ENCODE assay signal across 16 cellular contexts in genomic region chr12:114835031-114835430, GRCh38.
A peak's percentile ranks its signal among the peaks of the same experiment; 100 is the strongest.
DNase-seq lines count a peak whose midpoint lies in the region; ATAC-seq and TF ChIP-seq lines count a peak whose summit lies in the region.
"Had no signal": no experiment of that assay in that cellular context is flagged by ENCODE, and none has a peak within 500 bp of the region (broad histone marks: within the 10 kb centered on the region; RNA-seq: fewer than 3 reads in every experiment).

No MANE protein-coding gene starts in this region.

- H3K27ac ChIP-seq in AG04450 (ENCODE audit: low read depth, low read length): peak overlapping the region; percentile 85
- H3K27ac ChIP-seq: lower lobe of right lung had no signal

- CTCF ChIA-PET in AG04450 (lab: Charles Lee): no interaction called here

- POLR2A ChIA-PET in AG04450 (lab: Yijun Ruan, JAX): interaction anchor here (0.5 to 1.5 kb wide), 5 partner anchors 22 to 1648 kb away, joined by 3 to 4 read pairs (median 3); partner anchors contain the start of gene TBX3

- H3K27me3 ChIP-seq in AG04450 (ENCODE audit: control insufficient read depth, insufficient read depth, low read length): no peaks in the 10 kb centered on the region

- peaks cover 6% of the 10 kb centered on the region for H3K9me3 ChIP-seq in AG04450 (ENCODE audit: control insufficient read depth, insufficient read depth, low read length)

- DNase-seq in AG04450 (ENCODE audit: low read depth, low spot score) (peak; percentile 45), HCEC 1CT (peak; percentile 66), amniotic stem cell (lab: John Stamatoyannopoulos, UW) (peak; percentile 5), hepatic stellate cell (ENCODE audit: low spot score) (peak; percentile 34), T-helper 2 cell (no peak), activated gamma-delta T cell (lab: John Stamatoyannopoulos, UW) (no peak)
- DNase-seq: activated CD4-positive, alpha-beta T cell treated with anti-CD3 and anti-CD28 coated beads, Interleukin-2, amount 50 U/mL, for 1 hour; activated T-cell treated with anti-CD3 and anti-CD28 coated beads, Interleukin-2, amount 50 U/mL, for 48 hours; dermis blood vessel endothelial cell; GOT3; lower lobe of right lung; NCI-H1417; NCI-H2227 treated with DMSO at 0.1 percent for 48 hours had no signal

- TF ChIP-seq CTCF in AG04450 (IDR thresholded peaks at IDR 0.05; ENCODE audit: low read depth, low read length): no peak

- no peak for ATAC-seq in GM21576 (IDR thresholded peaks at IDR 0.05; ENCODE audit: unreplicated experiment)
- no peak for ATAC-seq in HG03135 (IDR thresholded peaks at IDR 0.05; ENCODE audit: unreplicated experiment)
- ATAC-seq: esophagus mucosa, lower lobe of right lung had no signal

- no peak overlapping the region for H3K4me3 ChIP-seq in AG04450 (ENCODE audit: low read depth, low read length)
- H3K4me3 ChIP-seq: lower lobe of right lung had no signal

Comparison
In these comparisons a context has a peak if more than half of its experiments do, and no peak if none do; other contexts are left out.
1. DNase-seq: peak in AG04450 (single experiment), HCEC 1CT (single experiment), amniotic stem cell (single experiment) and hepatic stellate cell (single experiment); none in T-helper 2 cell (0 of 5) and activated gamma-delta T cell (single experiment).